In genomic region chr10:117342638-117343037, GRCh38 we compare ENCODE assay signal across 12 cellular contexts. TPM values are rescaled to one million over a fixed set of nuclear protein-coding genes. Genes with fewer than 3 reads are reported as not detected.
DNase-seq lines count a peak whose midpoint lies in the region; TF ChIP-seq lines count a peak whose summit lies in the region.
"Had no signal": no experiment of that assay in that cellular context is flagged by ENCODE, and none has a peak within 500 bp of the region (broad histone marks: within the 10 kb centered on the region; RNA-seq: fewer than 3 reads in every experiment).

No MANE protein-coding gene starts in this region.

- H3K4me1 Mint-ChIP-seq in T-helper 2 cell treated with Interferon-gamma antibody and Interleukin-4, amounts not matched to agents 5 μg/mL and 100 μg/mL, for 36 hours (ENCODE audit: low read depth) = peaks cover 20% of the 10 kb centered on the region

- H3K9me3 ChIP-seq in esophagus muscularis mucosa = no peaks in the 10 kb centered on the region

- peaks cover 9% of the 10 kb centered on the region for H3K36me3 Mint-ChIP-seq in T-helper 2 cell treated with Interferon-gamma antibody and Interleukin-4, amounts not matched to agents 5 μg/mL and 100 μg/mL, for 36 hours (ENCODE audit: low read depth)

- TF ChIP-seq POLR2A in esophagus muscularis mucosa (IDR thresholded peaks at IDR 0.05; ENCODE audit: low read depth) = no peak

- no peak overlapping the region for H3K27ac ChIP-seq in esophagus muscularis mucosa (replicated peaks in 1 of 4)
- H3K27ac ChIP-seq: hepatocyte had no signal

- intact Hi-C loops in esophagus muscularis mucosa (cut with DNase I) = no loop called here

- TF ChIP-seq CTCF in cardiac fibroblast (IDR thresholded peaks at IDR 0.05; ENCODE audit: low read depth, low read length) = no peak
- TF ChIP-seq CTCF in retinal pigment epithelial cell (conservative IDR thresholded peaks at IDR 0.05; ENCODE audit: low read depth, low read length) = no peak
- TF ChIP-seq CTCF in esophagus muscularis mucosa (IDR thresholded peaks at IDR 0.05) = no peak

- H3K27me3 ChIP-seq in esophagus muscularis mucosa = no peaks in the 10 kb centered on the region
- H3K27me3 ChIP-seq: hepatocyte had no signal

- WGBS in esophagus muscularis mucosa = 56% methylated on average over 5 of the region's 5 CpGs

- DNase-seq in T-helper 2 cell treated with Interferon-gamma antibody and Interleukin-4, amounts not matched to agents 5 μg/mL and 100 μg/mL, for 36 hours (ENCODE audit: low spot score) = no peak
- no peak for DNase-seq in T-helper 2 cell
- DNase-seq in HS-5 (ENCODE audit: low read depth) = peak; percentile 58
- DNase-seq in cardiac fibroblast (ENCODE audit: low read depth in 2 of 2) = peak; percentile 37 to 82
- DNase-seq in retinal pigment epithelial cell (ENCODE audit: low read depth) = peak; percentile 60
- DNase-seq in NCI-H1417 treated with DMSO at 0.1 percent for 48 hours (lab: John Stamatoyannopoulos, UW) = no peak
- no peak for DNase-seq in esophagus muscularis mucosa (ENCODE audit: extremely low spot score)
- DNase-seq in stimulated activated CD4-positive, alpha-beta T cell treated with anti-CD3 and anti-CD28 coated beads, Interleukin-2, amount 100 ng/mL, for 24 hours = no peak
- DNase-seq: activated naive CD4-positive, alpha-beta T cell treated with Interleukin-2 at 50 U/mL for 16 hours; posterior cingulate gyrus; stimulated activated naive CD4-positive, alpha-beta T cell had no signal

- no peak for TF ChIP-seq EP300 in esophagus muscularis mucosa (IDR thresholded peaks at IDR 0.05)

- H3K4me1 ChIP-seq in esophagus muscularis mucosa = peaks cover 0 to 24% (median 13%) of the 10 kb centered on the region in 4 donors

- H3K4me3 ChIP-seq in cardiac fibroblast (replicated peaks in 1 of 2; ENCODE audit: low read depth in 2 of 2, low read length in 2 of 2) (no peak overlapping the region), retinal pigment epithelial cell (ENCODE audit: low read length) (no peak overlapping the region), esophagus muscularis mucosa (no peak overlapping the region)
- H3K4me3 ChIP-seq: hepatocyte had no signal

- H3K9me3 Mint-ChIP-seq in T-helper 2 cell treated with Interferon-gamma antibody and Interleukin-4, amounts not matched to agents 5 μg/mL and 100 μg/mL, for 36 hours = no peaks in the 10 kb centered on the region

- no peaks in the 10 kb centered on the region for H3K27me3 Mint-ChIP-seq in T-helper 2 cell treated with Interferon-gamma antibody and Interleukin-4, amounts not matched to agents 5 μg/mL and 100 μg/mL, for 36 hours (ENCODE audit: low read depth)

- peak overlapping the region; percentile 58 for H3K4me3 Mint-ChIP-seq in T-helper 2 cell treated with Interferon-gamma antibody and Interleukin-4, amounts not matched to agents 5 μg/mL and 100 μg/mL, for 36 hours

- peaks cover 0 to 12% (median 0%) of the 10 kb centered on the region in 4 donors for H3K36me3 ChIP-seq in esophagus muscularis mucosa

- H3K27ac Mint-ChIP-seq in T-helper 2 cell treated with Interferon-gamma antibody and Interleukin-4, amounts not matched to agents 5 μg/mL and 100 μg/mL, for 36 hours = peak overlapping the region; percentile 64

RNA-seq across cellular contexts. Expression of gene PDZD8, which starts 32.6 kb away (rescaled TPM):
- total RNA-seq in esophagus muscularis mucosa = 10 to 100 TPM; 32.1 to 43.7 (median 38.0) TPM

Comparison
In these comparisons a context has a peak if more than half of its experiments do, and no peak if none do; other contexts are left out.
1. DNase-seq: peak in HS-5 (single experiment), cardiac fibroblast (2 of 2) and retinal pigment epithelial cell (single experiment); none in T-helper 2 cell treated with Interferon-gamma antibody and Interleukin-4, amounts not matched to agents 5 μg/mL and 100 μg/mL, for 36 hours (single experiment), T-helper 2 cell (0 of 5), NCI-H1417 treated with DMSO at 0.1 percent for 48 hours (single experiment), esophagus muscularis mucosa (single experiment) and stimulated activated CD4-positive, alpha-beta T cell treated with anti-CD3 and anti-CD28 coated beads, Interleukin-2, amount 100 ng/mL, for 24 hours (0 of 2).